1 cellular context compared by ENCODE assay signal in genomic region chr2:70596739-70597138, GRCh38.
TF ChIP-seq lines count a peak whose summit lies in the region.

No MANE protein-coding gene starts in this region.

TF ChIP-seq in GM23338, 12 proteins besides CTCF, POLR2A, EP300 and RAD21 (continued from another document):
- TF ChIP-seq, protein P1, sequence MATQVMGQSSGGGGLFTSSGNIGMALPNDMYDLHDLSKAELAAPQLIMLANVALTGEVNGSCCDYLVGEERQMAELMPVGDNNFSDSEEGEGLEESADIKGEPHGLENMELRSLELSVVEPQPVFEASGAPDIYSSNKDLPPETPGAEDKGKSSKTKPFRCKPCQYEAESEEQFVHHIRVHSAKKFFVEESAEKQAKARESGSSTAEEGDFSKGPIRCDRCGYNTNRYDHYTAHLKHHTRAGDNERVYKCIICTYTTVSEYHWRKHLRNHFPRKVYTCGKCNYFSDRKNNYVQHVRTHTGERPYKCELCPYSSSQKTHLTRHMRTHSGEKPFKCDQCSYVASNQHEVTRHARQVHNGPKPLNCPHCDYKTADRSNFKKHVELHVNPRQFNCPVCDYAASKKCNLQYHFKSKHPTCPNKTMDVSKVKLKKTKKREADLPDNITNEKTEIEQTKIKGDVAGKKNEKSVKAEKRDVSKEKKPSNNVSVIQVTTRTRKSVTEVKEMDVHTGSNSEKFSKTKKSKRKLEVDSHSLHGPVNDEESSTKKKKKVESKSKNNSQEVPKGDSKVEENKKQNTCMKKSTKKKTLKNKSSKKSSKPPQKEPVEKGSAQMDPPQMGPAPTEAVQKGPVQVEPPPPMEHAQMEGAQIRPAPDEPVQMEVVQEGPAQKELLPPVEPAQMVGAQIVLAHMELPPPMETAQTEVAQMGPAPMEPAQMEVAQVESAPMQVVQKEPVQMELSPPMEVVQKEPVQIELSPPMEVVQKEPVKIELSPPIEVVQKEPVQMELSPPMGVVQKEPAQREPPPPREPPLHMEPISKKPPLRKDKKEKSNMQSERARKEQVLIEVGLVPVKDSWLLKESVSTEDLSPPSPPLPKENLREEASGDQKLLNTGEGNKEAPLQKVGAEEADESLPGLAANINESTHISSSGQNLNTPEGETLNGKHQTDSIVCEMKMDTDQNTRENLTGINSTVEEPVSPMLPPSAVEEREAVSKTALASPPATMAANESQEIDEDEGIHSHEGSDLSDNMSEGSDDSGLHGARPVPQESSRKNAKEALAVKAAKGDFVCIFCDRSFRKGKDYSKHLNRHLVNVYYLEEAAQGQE (IDR thresholded peaks at IDR 0.05; ENCODE audit: unreplicated experiment), result no peak
- TF ChIP-seq ZNF114 (CRISPR knock-in tag; IDR thresholded peaks at IDR 0.05), result no peak
